8 cellular contexts compared by ENCODE assay signal in the genomic region with DNA sequence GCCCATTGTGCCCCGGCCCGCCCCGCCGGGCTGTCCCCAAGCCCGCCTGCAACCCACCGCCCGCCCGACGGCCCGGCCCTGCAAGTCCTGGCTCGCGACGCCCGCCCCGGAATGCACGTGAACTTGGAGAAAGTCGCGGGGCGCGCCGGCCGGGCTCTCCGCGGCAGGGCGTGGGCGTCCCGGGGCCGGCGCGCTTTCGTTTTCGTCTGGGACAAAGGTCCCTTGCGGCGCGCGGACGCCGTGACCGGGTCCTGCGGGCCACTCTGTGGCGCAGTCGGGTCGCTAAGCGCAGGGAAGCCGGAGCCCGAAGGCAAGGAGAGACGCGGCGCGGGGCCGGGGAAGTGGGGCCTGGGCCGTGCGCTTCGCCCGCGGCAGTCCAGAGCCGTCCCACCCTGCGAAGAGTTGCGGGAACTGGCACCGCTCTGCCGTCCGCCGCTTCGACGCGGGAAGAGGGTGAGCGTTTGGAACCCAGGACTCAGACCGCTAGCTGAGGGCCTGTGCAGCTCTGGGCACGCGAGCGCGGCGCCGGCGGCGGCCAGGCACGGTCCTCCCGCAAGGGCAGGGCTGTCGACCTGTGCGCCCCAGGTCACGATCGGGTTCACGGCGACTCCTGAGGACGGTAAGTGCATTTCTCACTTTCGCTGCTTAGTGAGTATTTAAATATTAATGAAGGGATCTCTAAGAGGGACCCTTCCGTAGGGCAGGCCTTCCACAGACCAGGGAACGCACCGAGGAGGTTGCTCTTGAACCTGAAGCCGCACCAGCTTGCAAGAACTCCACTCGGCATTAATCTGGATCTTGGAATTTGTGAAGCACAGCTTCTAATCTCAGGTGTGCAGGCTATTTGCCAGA.
DNase-seq lines count a peak whose midpoint lies in the region; ATAC-seq and TF ChIP-seq lines count a peak whose summit lies in the region.

No MANE protein-coding gene starts in this region.

- H3K4me3 Mint-ChIP-seq in T-helper 1 cell treated with Interleukin-12 subunit alpha and Interleukin-12 subunit beta and Interleukin-4 antibody, amounts not matched to agents 30 μg/mL and 1 μg/mL, for 36 hours, result peak overlapping the region; percentile 78
- H3K4me3 Mint-ChIP-seq in central memory CD8-positive, alpha-beta T cell, result peak overlapping the region; percentile 61
- peak overlapping the region; percentile 61 for H3K4me3 Mint-ChIP-seq in stimulated activated effector memory CD8-positive, alpha-beta T cell treated with anti-CD3 and anti-CD28 coated beads, Interleukin-12 subunit alpha, Interleukin-12 subunit beta, amount 100 ng/mL, for 72 hours

- no peaks in the 10 kb centered on the region for H3K9me3 ChIP-seq in HAP-1
- H3K9me3 ChIP-seq in liver (ENCODE audit: control insufficient read depth in 4 of 4, low read length in 3 of 4), result no peaks in the 10 kb centered on the region

- under 1% methylated on average over 91 of the region's 91 CpGs for WGBS in liver

- H3K36me3 ChIP-seq in HAP-1 (replicated peaks) (peaks cover 50% of the 10 kb centered on the region), liver (ENCODE audit: control insufficient read depth in 4 of 4, insufficient read depth in 3 of 4, low read depth in 1 of 4, low read length in 3 of 4) (no peaks in the 10 kb centered on the region)

- peak in 1 of 2 donors; percentile 3 for TF ChIP-seq RAD21 in liver (IDR thresholded peaks at IDR 0.05)

- H3K4me3 ChIP-seq in HAP-1, result peak overlapping the region; percentile 84
- H3K4me3 ChIP-seq in liver (ENCODE audit: low read depth in 1 of 3, low read length in 3 of 3), result peak overlapping the region; percentile 59 to 96 (median 85)

- ATAC-seq in central memory CD8-positive, alpha-beta T cell (replicated peaks; ENCODE audit: extremely low read depth, poor library complexity, severe bottlenecking), result no peak
- ATAC-seq in stimulated activated effector memory CD8-positive, alpha-beta T cell treated with anti-CD3 and anti-CD28 coated beads, Interleukin-12 subunit alpha, Interleukin-12 subunit beta, amount 100 ng/mL, for 72 hours, result peak; percentile 33
- ATAC-seq in GM19452 (IDR thresholded peaks at IDR 0.05; ENCODE audit: unreplicated experiment), result no peak
- no peak for ATAC-seq in HG03342 (IDR thresholded peaks at IDR 0.05; ENCODE audit: unreplicated experiment)

- DNase-seq in HAP-1 (ENCODE audit: low spot score in 2 of 2), result peak; percentile 37 to 62
- DNase-seq in central memory CD8-positive, alpha-beta T cell (ENCODE audit: low spot score in 2 of 2), result no peak
- peak; percentile 7 to 72 for DNase-seq in stimulated activated effector memory CD8-positive, alpha-beta T cell treated with anti-CD3 and anti-CD28 coated beads, Interleukin-12 subunit alpha, Interleukin-12 subunit beta, amount 100 ng/mL, for 72 hours (ENCODE audit: low spot score in 2 of 2)

- H3K9ac ChIP-seq in liver (ENCODE audit: low read depth in 1 of 2, low read length in 2 of 2), result peak overlapping the region; percentile 92 to 94

- no peak for TF ChIP-seq CTCF in C4-2B (conservative IDR thresholded peaks at IDR 0.05)
- TF ChIP-seq CTCF in liver (IDR thresholded peaks at IDR 0.05; ENCODE audit: low read depth, low read length, missing input control), result no peak

- H3K27me3 Mint-ChIP-seq in T-helper 1 cell treated with Interleukin-12 subunit alpha and Interleukin-12 subunit beta and Interleukin-4 antibody, amounts not matched to agents 30 μg/mL and 1 μg/mL, for 36 hours (ENCODE audit: low read depth), result peaks cover 10% of the 10 kb centered on the region
- no peaks in the 10 kb centered on the region for H3K27me3 Mint-ChIP-seq in central memory CD8-positive, alpha-beta T cell

- H3K27ac Mint-ChIP-seq in T-helper 1 cell treated with Interleukin-12 subunit alpha and Interleukin-12 subunit beta and Interleukin-4 antibody, amounts not matched to agents 30 μg/mL and 1 μg/mL, for 36 hours, result no peak overlapping the region
- no peak overlapping the region for H3K27ac Mint-ChIP-seq in central memory CD8-positive, alpha-beta T cell (ENCODE audit: low read depth)
- no peak overlapping the region for H3K27ac Mint-ChIP-seq in stimulated activated effector memory CD8-positive, alpha-beta T cell treated with anti-CD3 and anti-CD28 coated beads, Interleukin-12 subunit alpha, Interleukin-12 subunit beta, amount 100 ng/mL, for 72 hours

- H3K36me3 Mint-ChIP-seq in T-helper 1 cell treated with Interleukin-12 subunit alpha and Interleukin-12 subunit beta and Interleukin-4 antibody, amounts not matched to agents 30 μg/mL and 1 μg/mL, for 36 hours (ENCODE audit: low read depth), result peaks cover 3% of the 10 kb centered on the region
- H3K36me3 Mint-ChIP-seq in central memory CD8-positive, alpha-beta T cell (ENCODE audit: insufficient read depth), result peaks cover 9% of the 10 kb centered on the region
- no peaks in the 10 kb centered on the region for H3K36me3 Mint-ChIP-seq in stimulated activated effector memory CD8-positive, alpha-beta T cell treated with anti-CD3 and anti-CD28 coated beads, Interleukin-12 subunit alpha, Interleukin-12 subunit beta, amount 100 ng/mL, for 72 hours

- H3K27ac ChIP-seq in C4-2B (peak overlapping the region; percentile 100), liver (ENCODE audit: low read depth in 1 of 2, low read length in 2 of 2) (peak overlapping the region; percentile 97 to 98)

- H3K27me3 ChIP-seq in HAP-1 (ENCODE audit: low read depth) (no peaks in the 10 kb centered on the region), liver (ENCODE audit: control insufficient read depth in 4 of 4, insufficient read depth in 4 of 4, low read length in 3 of 4) (no peaks in the 10 kb centered on the region)

- H3K4me1 ChIP-seq in HAP-1 (peaks cover 32% of the 10 kb centered on the region), liver (ENCODE audit: control insufficient read depth in 4 of 4, insufficient read depth in 4 of 4, low read length in 3 of 4) (peaks cover 4 to 52% (median 44%) of the 10 kb centered on the region in 4 donors)

- H3K9me3 Mint-ChIP-seq in T-helper 1 cell treated with Interleukin-12 subunit alpha and Interleukin-12 subunit beta and Interleukin-4 antibody, amounts not matched to agents 30 μg/mL and 1 μg/mL, for 36 hours, result no peaks in the 10 kb centered on the region
- no peaks in the 10 kb centered on the region for H3K9me3 Mint-ChIP-seq in central memory CD8-positive, alpha-beta T cell
- H3K9me3 Mint-ChIP-seq in stimulated activated effector memory CD8-positive, alpha-beta T cell treated with anti-CD3 and anti-CD28 coated beads, Interleukin-12 subunit alpha, Interleukin-12 subunit beta, amount 100 ng/mL, for 72 hours, result no peaks in the 10 kb centered on the region

- H3K4me1 Mint-ChIP-seq in T-helper 1 cell treated with Interleukin-12 subunit alpha and Interleukin-12 subunit beta and Interleukin-4 antibody, amounts not matched to agents 30 μg/mL and 1 μg/mL, for 36 hours (ENCODE audit: low read depth), result peaks cover 26% of the 10 kb centered on the region
- H3K4me1 Mint-ChIP-seq in central memory CD8-positive, alpha-beta T cell, result peaks cover 45% of the 10 kb centered on the region
- H3K4me1 Mint-ChIP-seq in stimulated activated effector memory CD8-positive, alpha-beta T cell treated with anti-CD3 and anti-CD28 coated beads, Interleukin-12 subunit alpha, Interleukin-12 subunit beta, amount 100 ng/mL, for 72 hours, result peaks cover 10% of the 10 kb centered on the region

- in situ Hi-C loops in HAP-1 (cut with MboI; ENCODE audit: low sequenced_read_pairs), result loop anchor here (10.0 kb wide), 1 partner anchor 57 kb away; no protein-coding TSS in a partner anchor

TF ChIP-seq in liver, 16 proteins besides CTCF, POLR2A, EP300 and RAD21:
- peak; percentile 6 to 57 for TF ChIP-seq HNF4A (conservative IDR thresholded peaks at IDR 0.05)
- peak; percentile 3 to 36 for TF ChIP-seq RXRA (IDR thresholded peaks at IDR 0.05)
- TF ChIP-seq, protein P1, sequence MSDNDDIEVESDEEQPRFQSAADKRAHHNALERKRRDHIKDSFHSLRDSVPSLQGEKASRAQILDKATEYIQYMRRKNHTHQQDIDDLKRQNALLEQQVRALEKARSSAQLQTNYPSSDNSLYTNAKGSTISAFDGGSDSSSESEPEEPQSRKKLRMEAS (IDR thresholded peaks at IDR 0.05), result no peak
- peak; percentile 38 for TF ChIP-seq SP1 (IDR thresholded peaks at IDR 0.05)
- peak; percentile 55 for TF ChIP-seq TAF1 (conservative IDR thresholded peaks at IDR 0.05)
- no peak for TF ChIP-seq FOXA2 (IDR thresholded peaks at IDR 0.05)
- no peak for TF ChIP-seq GABPA (IDR thresholded peaks at IDR 0.05 in 1 of 2, conservative IDR thresholded peaks at IDR 0.05 in 1 of 2)
- TF ChIP-seq, protein P2, sequence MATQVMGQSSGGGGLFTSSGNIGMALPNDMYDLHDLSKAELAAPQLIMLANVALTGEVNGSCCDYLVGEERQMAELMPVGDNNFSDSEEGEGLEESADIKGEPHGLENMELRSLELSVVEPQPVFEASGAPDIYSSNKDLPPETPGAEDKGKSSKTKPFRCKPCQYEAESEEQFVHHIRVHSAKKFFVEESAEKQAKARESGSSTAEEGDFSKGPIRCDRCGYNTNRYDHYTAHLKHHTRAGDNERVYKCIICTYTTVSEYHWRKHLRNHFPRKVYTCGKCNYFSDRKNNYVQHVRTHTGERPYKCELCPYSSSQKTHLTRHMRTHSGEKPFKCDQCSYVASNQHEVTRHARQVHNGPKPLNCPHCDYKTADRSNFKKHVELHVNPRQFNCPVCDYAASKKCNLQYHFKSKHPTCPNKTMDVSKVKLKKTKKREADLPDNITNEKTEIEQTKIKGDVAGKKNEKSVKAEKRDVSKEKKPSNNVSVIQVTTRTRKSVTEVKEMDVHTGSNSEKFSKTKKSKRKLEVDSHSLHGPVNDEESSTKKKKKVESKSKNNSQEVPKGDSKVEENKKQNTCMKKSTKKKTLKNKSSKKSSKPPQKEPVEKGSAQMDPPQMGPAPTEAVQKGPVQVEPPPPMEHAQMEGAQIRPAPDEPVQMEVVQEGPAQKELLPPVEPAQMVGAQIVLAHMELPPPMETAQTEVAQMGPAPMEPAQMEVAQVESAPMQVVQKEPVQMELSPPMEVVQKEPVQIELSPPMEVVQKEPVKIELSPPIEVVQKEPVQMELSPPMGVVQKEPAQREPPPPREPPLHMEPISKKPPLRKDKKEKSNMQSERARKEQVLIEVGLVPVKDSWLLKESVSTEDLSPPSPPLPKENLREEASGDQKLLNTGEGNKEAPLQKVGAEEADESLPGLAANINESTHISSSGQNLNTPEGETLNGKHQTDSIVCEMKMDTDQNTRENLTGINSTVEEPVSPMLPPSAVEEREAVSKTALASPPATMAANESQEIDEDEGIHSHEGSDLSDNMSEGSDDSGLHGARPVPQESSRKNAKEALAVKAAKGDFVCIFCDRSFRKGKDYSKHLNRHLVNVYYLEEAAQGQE (IDR thresholded peaks at IDR 0.05), result peak; percentile 50
- TF ChIP-seq EGR1 (IDR thresholded peaks at IDR 0.05; ENCODE audit: low read depth in 2 of 2), result peak; percentile 93 to 94

Comparison
In these comparisons a context has a peak if more than half of its experiments do, and no peak if none do; other contexts are left out.
1. DNase-seq: peak in HAP-1 (2 of 2) and stimulated activated effector memory CD8-positive, alpha-beta T cell treated with anti-CD3 and anti-CD28 coated beads, Interleukin-12 subunit alpha, Interleukin-12 subunit beta, amount 100 ng/mL, for 72 hours (2 of 2); none in central memory CD8-positive, alpha-beta T cell (0 of 2).
2. Peak in every context shown above with its lines, with median percentiles within 50 percentile points of each other: H3K4me3 Mint-ChIP-seq.